Comparison of ENCODE assay signal across 11 cellular contexts in the genomic region with DNA sequence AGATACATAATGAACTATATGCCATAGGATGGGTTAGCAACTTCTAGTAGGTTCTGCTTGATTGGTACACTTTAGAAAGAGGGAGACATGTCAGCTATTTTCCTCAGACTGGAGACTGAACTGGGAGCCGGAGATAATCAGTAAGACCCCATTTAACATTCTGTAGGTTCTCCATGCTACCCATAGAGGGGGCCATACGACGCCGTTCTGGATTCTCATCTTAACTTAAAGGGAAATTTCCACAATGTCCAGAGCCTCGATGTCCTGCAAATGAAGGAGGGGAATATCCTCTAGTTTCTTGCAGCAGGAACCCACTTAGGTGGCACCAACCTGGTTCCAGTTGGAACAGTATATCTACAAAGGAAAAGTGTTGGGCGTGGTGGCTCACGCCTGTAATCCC. TPM values are rescaled to one million over a fixed set of nuclear protein-coding genes. Genes with fewer than 3 reads are reported as not detected.
DNase-seq lines count a peak whose midpoint lies in the region; ATAC-seq, FAIRE-seq and TF ChIP-seq lines count a peak whose summit lies in the region.
"Had no signal": no experiment of that assay in that cellular context is flagged by ENCODE, and none has a peak within 500 bp of the region (broad histone marks: within the 10 kb centered on the region; RNA-seq: fewer than 3 reads in every experiment).

No MANE protein-coding gene starts in this region.

- in situ Hi-C loops in ACHN (cut with HindIII; ENCODE audit: low pct_ligation_motif_present, low pct_unique_long_range_greater_than_20kb, low sequenced_read_pairs) = no loop called here

- CTCF ChIA-PET in PC-3 (lab: Charles Lee) = no interaction called here
- CTCF ChIA-PET in naive thymus-derived CD4-positive, alpha-beta T cell (lab: Charles Lee) = no interaction called here

- POLR2A ChIA-PET in PC-3 (lab: Charles Lee; ENCODE audit: unreplicated experiment) = no interaction called here
- POLR2A ChIA-PET in naive thymus-derived CD4-positive, alpha-beta T cell (lab: Charles Lee) = no interaction called here

- H3K9me2 ChIP-seq in PC-3 (replicated peaks; ENCODE audit: low read length) = no peaks in the 10 kb centered on the region

- no TSS peak for BruUV-seq in PC-3 (replicated peaks; lab: Mats Ljungman, UMichigan)

- H3K36me3 ChIP-seq in PC-3 (ENCODE audit: low read depth, low read length) = no peaks in the 10 kb centered on the region
- H3K36me3 ChIP-seq in naive thymus-derived CD4-positive, alpha-beta T cell (ENCODE audit: control insufficient read depth in 2 of 3, insufficient read depth in 3 of 3, low read length in 3 of 3) = no peaks in the 10 kb centered on the region
- H3K36me3 ChIP-seq in small intestine (ENCODE audit: control insufficient read depth in 2 of 2, insufficient read depth in 2 of 2, low read length in 2 of 2) = no peaks in the 10 kb centered on the region

- H3K9me3 Mint-ChIP-seq in naive thymus-derived CD4-positive, alpha-beta T cell = no peaks in the 10 kb centered on the region
- no peaks in the 10 kb centered on the region for H3K9me3 Mint-ChIP-seq in activated naive CD4-positive, alpha-beta T cell treated with anti-CD3 and anti-CD28 coated beads, Interleukin-2, amount 50 U/mL, for 72 hours
- H3K9me3 Mint-ChIP-seq: central memory CD8-positive, alpha-beta T cell; IgD-negative memory B cell had no signal

- H3K36me3 Mint-ChIP-seq in naive thymus-derived CD4-positive, alpha-beta T cell = no peaks in the 10 kb centered on the region
- no peaks in the 10 kb centered on the region for H3K36me3 Mint-ChIP-seq in activated naive CD4-positive, alpha-beta T cell treated with anti-CD3 and anti-CD28 coated beads, Interleukin-2, amount 50 U/mL, for 72 hours

- H3F3A ChIP-seq in PC-3 (ENCODE audit: low read length, unreplicated experiment) = no peaks in the 10 kb centered on the region

- no peak overlapping the region for H3K4me3 Mint-ChIP-seq in naive thymus-derived CD4-positive, alpha-beta T cell
- H3K4me3 Mint-ChIP-seq: central memory CD8-positive, alpha-beta T cell; IgD-negative memory B cell had no signal

- TF ChIP-seq CTCF in GM12872 (IDR thresholded peaks at IDR 0.05; ENCODE audit: insufficient read depth, low read depth, low read length) = peak; percentile 58
- TF ChIP-seq CTCF in PC-3 (conservative IDR thresholded peaks at IDR 0.05; ENCODE audit: low read depth, low read length) = peak; percentile 49
- TF ChIP-seq CTCF in fibroblast of mammary gland (conservative IDR thresholded peaks at IDR 0.05; ENCODE audit: control insufficient read depth, insufficient read depth, low read depth, low read length) = peak; percentile 44

- H2AFZ ChIP-seq in PC-3 (ENCODE audit: low read length) = no peak overlapping the region

- no peak overlapping the region for H3K4me3 ChIP-seq in PC-3 (ENCODE audit: low read length)
- no peak overlapping the region for H3K4me3 ChIP-seq in fibroblast of mammary gland (ENCODE audit: control insufficient read depth, low read depth, low read length)
- H3K4me3 ChIP-seq in naive thymus-derived CD4-positive, alpha-beta T cell (ENCODE audit: low read length) = no peak overlapping the region
- no peak overlapping the region for H3K4me3 ChIP-seq in small intestine (ENCODE audit: low read depth in 1 of 2, low read length in 2 of 2)

- H3K9ac ChIP-seq in PC-3 (ENCODE audit: low read length) = no peak overlapping the region

- FAIRE-seq in small intestine (lab: Jason Lieb, UNC) = no peak

- no peaks in the 10 kb centered on the region for H3K9me3 ChIP-seq in PC-3 (ENCODE audit: low read length)
- H3K9me3 ChIP-seq in naive thymus-derived CD4-positive, alpha-beta T cell (ENCODE audit: control insufficient read depth in 2 of 3, low read length in 3 of 3) = no peaks in the 10 kb centered on the region
- H3K9me3 ChIP-seq in small intestine (ENCODE audit: control insufficient read depth, low read depth) = no peaks in the 10 kb centered on the region

- no peaks in the 10 kb centered on the region for H4K20me1 ChIP-seq in PC-3 (ENCODE audit: low read length)

- 44 to 54% (median 53%) methylated on average over 7 of the region's 7 CpGs for WGBS in small intestine, 3 donors

- peaks cover 4 to 23% (median 17%) of the 10 kb centered on the region in 5 donors for H3K27me3 Mint-ChIP-seq in naive thymus-derived CD4-positive, alpha-beta T cell

- H3K27me3 ChIP-seq in PC-3 (ENCODE audit: low read length) (no peaks in the 10 kb centered on the region; the same call in 1 of the 2 replicates), small intestine (ENCODE audit: control insufficient read depth in 2 of 2, insufficient read depth in 2 of 2, low read length in 2 of 2) (peaks cover 0 to 2% of the 10 kb centered on the region in 2 donors)
- H3K27me3 ChIP-seq in naive thymus-derived CD4-positive, alpha-beta T cell (ENCODE audit: control insufficient read depth in 2 of 2, insufficient read depth in 2 of 2, low read length in 2 of 2) = no peaks in the 10 kb centered on the region

- H3K27ac ChIP-seq in PC-3 (ENCODE audit: low read length) = no peak overlapping the region
- H3K27ac ChIP-seq in naive thymus-derived CD4-positive, alpha-beta T cell (ENCODE audit: low read depth, low read length) = no peak overlapping the region
- no peak overlapping the region for H3K27ac ChIP-seq in small intestine (ENCODE audit: low read depth in 1 of 2, low read length in 1 of 2)

- no peak overlapping the region for H3K27ac Mint-ChIP-seq in naive thymus-derived CD4-positive, alpha-beta T cell
- no peak overlapping the region for H3K27ac Mint-ChIP-seq in activated naive CD4-positive, alpha-beta T cell treated with anti-CD3 and anti-CD28 coated beads, Interleukin-2, amount 50 U/mL, for 72 hours
- H3K27ac Mint-ChIP-seq: IgD-negative memory B cell had no signal

- H3K79me2 ChIP-seq in PC-3 (ENCODE audit: low read length) = no peaks in the 10 kb centered on the region

- intact Hi-C loops in PC-3 (cut with micrococcal nuclease) = no loop called here
- intact Hi-C loops in naive thymus-derived CD4-positive, alpha-beta T cell (cut with micrococcal nuclease) = no loop called here

- H3K4me1 ChIP-seq in PC-3 (ENCODE audit: insufficient read depth, low read length) (no peaks in the 10 kb centered on the region), small intestine (ENCODE audit: control insufficient read depth in 2 of 2, insufficient read depth in 1 of 2, low read depth in 1 of 2, low read length in 1 of 2) (no peaks in the 10 kb centered on the region)
- no peaks in the 10 kb centered on the region for H3K4me1 ChIP-seq in naive thymus-derived CD4-positive, alpha-beta T cell (ENCODE audit: control insufficient read depth in 2 of 2, insufficient read depth in 2 of 2, low read length in 2 of 2)

- no peak for ATAC-seq in PC-3
- no peak for ATAC-seq in naive thymus-derived CD4-positive, alpha-beta T cell
- no peak for ATAC-seq in activated naive CD4-positive, alpha-beta T cell treated with anti-CD3 and anti-CD28 coated beads, Interleukin-2, amount 50 U/mL, for 72 hours

- H3K4me1 Mint-ChIP-seq in naive thymus-derived CD4-positive, alpha-beta T cell = no peaks in the 10 kb centered on the region
- H3K4me1 Mint-ChIP-seq: central memory CD8-positive, alpha-beta T cell had no signal

- no peak overlapping the region for H3K4me2 ChIP-seq in PC-3 (ENCODE audit: low read length)

- DNase-seq in ACHN = peak; percentile 13
- no peak for DNase-seq in PC-3
- peak; percentile 24 for DNase-seq in fibroblast of mammary gland (ENCODE audit: low read depth)
- DNase-seq in naive thymus-derived CD4-positive, alpha-beta T cell = no peak
- no peak for DNase-seq in activated naive CD4-positive, alpha-beta T cell treated with anti-CD3 and anti-CD28 coated beads, Interleukin-2, amount 50 U/mL, for 72 hours (ENCODE audit: low spot score in 2 of 2)
- DNase-seq in small intestine = no peak
- no peak for DNase-seq in activated T-cell treated with anti-CD3 and anti-CD28 coated beads, Interleukin-2, amount 50 U/mL, for 48 hours
- DNase-seq: RPMI8226 had no signal

RNA-seq across cellular contexts. Expression of gene NPM1, which starts 22.3 kb away (rescaled TPM):
- 2,251 and 2,265 TPM in 2 replicates for total RNA-seq in PC-3 (2014; rRNA removed)
- 1,000 to 10,000 TPM in 4 of 5 experiments, 100 to 1,000 TPM in 1; 807 to 1,238 (median 1,192) TPM for total RNA-seq in naive thymus-derived CD4-positive, alpha-beta T cell
- polyA plus RNA-seq in naive thymus-derived CD4-positive, alpha-beta T cell = 100 to 1,000 TPM; 753 to 928 TPM
- total RNA-seq in activated naive CD4-positive, alpha-beta T cell treated with anti-CD3 and anti-CD28 coated beads, Interleukin-2, amount 50 U/mL, for 72 hours = 1,000 to 10,000 TPM; 2,118 to 2,656 TPM
- polyA plus RNA-seq in small intestine = 1,000 to 10,000 TPM; 1,717 to 3,094 (median 2,048) TPM

RNA-seq across cellular contexts. Expression of gene FGF18, which starts 54.1 kb away (rescaled TPM):
- total RNA-seq in PC-3 (2014; rRNA removed) = 0.26 TPM in 1 of 2 replicates, not detected in the other
- total RNA-seq in naive thymus-derived CD4-positive, alpha-beta T cell = under 1 TPM in 2 of 5 experiments, not detected in 3; 0.24 to 0.44 TPM
- polyA plus RNA-seq in naive thymus-derived CD4-positive, alpha-beta T cell = not detected
- total RNA-seq in activated naive CD4-positive, alpha-beta T cell treated with anti-CD3 and anti-CD28 coated beads, Interleukin-2, amount 50 U/mL, for 72 hours = under 1 TPM in 1 of 2 donors, not detected in 1; 0.36 TPM
- 1 to 10 TPM in 1 of 3 donors, under 1 TPM in 2; 0.54 to 2.0 (median 0.67) TPM for polyA plus RNA-seq in small intestine
- polyA plus RNA-seq: IgD-negative memory B cell had no signal

RNA-seq across cellular contexts. Expression of gene TLX3, which starts 56.3 kb away (rescaled TPM):
- total RNA-seq in PC-3 (2014; rRNA removed) = not detected in 2 replicates
- total RNA-seq in naive thymus-derived CD4-positive, alpha-beta T cell = not detected
- polyA plus RNA-seq in naive thymus-derived CD4-positive, alpha-beta T cell = not detected
- total RNA-seq in activated naive CD4-positive, alpha-beta T cell treated with anti-CD3 and anti-CD28 coated beads, Interleukin-2, amount 50 U/mL, for 72 hours = not detected
- under 1 TPM in 1 of 3 donors, not detected in 2; 0.04 TPM for polyA plus RNA-seq in small intestine
- polyA plus RNA-seq: IgD-negative memory B cell had no signal

Comparison
In these comparisons a context has a peak if more than half of its experiments do, and no peak if none do; other contexts are left out.
1. DNase-seq: peak in ACHN (single experiment) and fibroblast of mammary gland (single experiment); none in PC-3 (single experiment), naive thymus-derived CD4-positive, alpha-beta T cell (0 of 9), activated naive CD4-positive, alpha-beta T cell treated with anti-CD3 and anti-CD28 coated beads, Interleukin-2, amount 50 U/mL, for 72 hours (0 of 2), small intestine (single experiment) and activated T-cell treated with anti-CD3 and anti-CD28 coated beads, Interleukin-2, amount 50 U/mL, for 48 hours (0 of 2).
2. Peak in every context shown above with its lines, with median percentiles within 50 percentile points of each other: CTCF ChIP-seq.